In genomic region chr3:3110749-3111361, GRCh38 we compare ENCODE assay signal across 12 cellular contexts. TPM values are rescaled to one million over a fixed set of nuclear protein-coding genes. Genes with fewer than 3 reads are reported as not detected.
DNase-seq lines count a peak whose midpoint lies in the region; ATAC-seq and TF ChIP-seq lines count a peak whose summit lies in the region.
"Had no signal": no experiment of that assay in that cellular context is flagged by ENCODE, and none has a peak within 500 bp of the region (broad histone marks: within the 10 kb centered on the region; RNA-seq: fewer than 3 reads in every experiment).

No MANE protein-coding gene starts in this region.

- H4K20me1 ChIP-seq in DOHH2 (ENCODE audit: control insufficient read depth, insufficient read depth, low read depth, low read length), result no peaks in the 10 kb centered on the region
- no peaks in the 10 kb centered on the region for H4K20me1 ChIP-seq in PC-9 (ENCODE audit: insufficient read depth)

- CTCF ChIA-PET in PC-9 (lab: Charles Lee), result no interaction called here

- peaks cover 3% of the 10 kb centered on the region for H3K27me3 Mint-ChIP-seq in memory B cell
- H3K27me3 Mint-ChIP-seq in T-helper 2 cell treated with Interferon-gamma antibody and Interleukin-4, amounts not matched to agents 5 μg/mL and 100 μg/mL, for 36 hours (ENCODE audit: low read depth), result peaks cover 10% of the 10 kb centered on the region

- peaks cover 10% of the 10 kb centered on the region; the same call in 1 of the 2 replicates for H3K27me3 ChIP-seq in DOHH2 (ENCODE audit: control insufficient read depth, low read length)
- H3K27me3 ChIP-seq in PC-9 (ENCODE audit: insufficient read depth, low read depth), result no peaks in the 10 kb centered on the region
- H3K27me3 ChIP-seq: brain microvascular endothelial cell had no signal

- H3K27ac ChIP-seq in DOHH2 (ENCODE audit: low read depth, low read length) (0 out of 2 replicates have a peak overlapping the region, but pooled peaks have one; percentile 10), PC-9 (no peak overlapping the region)
- H3K27ac ChIP-seq: brain microvascular endothelial cell had no signal

- peak overlapping the region; percentile 64 for H3K4me3 ChIP-seq in DOHH2 (ENCODE audit: low read length)
- no peak overlapping the region for H3K4me3 ChIP-seq in PC-9

- ATAC-seq in GM21390 (IDR thresholded peaks at IDR 0.05; ENCODE audit: unreplicated experiment) (peak; percentile 41), memory B cell (ENCODE audit: low read depth) (no peak), HG03469 (IDR thresholded peaks at IDR 0.05; ENCODE audit: unreplicated experiment) (no peak)

- no peaks in the 10 kb centered on the region for H3F3A ChIP-seq in DOHH2 (ENCODE audit: control insufficient read depth, insufficient read depth)
- H3F3A ChIP-seq in PC-9 (ENCODE audit: insufficient read depth, low read depth), result no peaks in the 10 kb centered on the region

- TF ChIP-seq CTCF in DOHH2 (IDR thresholded peaks at IDR 0.05; ENCODE audit: low read depth, low read length, poor library complexity, severe bottlenecking) (no peak), PC-9 (conservative IDR thresholded peaks at IDR 0.05) (no peak)

- peaks cover 1% of the 10 kb centered on the region for H3K36me3 Mint-ChIP-seq in memory B cell
- H3K36me3 Mint-ChIP-seq in T-helper 2 cell treated with Interferon-gamma antibody and Interleukin-4, amounts not matched to agents 5 μg/mL and 100 μg/mL, for 36 hours (ENCODE audit: low read depth), result no peaks in the 10 kb centered on the region

- H3K4me2 ChIP-seq in DOHH2 (ENCODE audit: low read length) (peak overlapping the region; percentile 79), PC-9 (no peak overlapping the region)

- POLR2A ChIA-PET in PC-9 (lab: Charles Lee; ENCODE audit: unreplicated experiment), result no interaction called here

- H2AFZ ChIP-seq in PC-9, result no peak overlapping the region

- H3K4me1 Mint-ChIP-seq in memory B cell, result peaks cover 21% of the 10 kb centered on the region
- H3K4me1 Mint-ChIP-seq in T-helper 2 cell treated with Interferon-gamma antibody and Interleukin-4, amounts not matched to agents 5 μg/mL and 100 μg/mL, for 36 hours (ENCODE audit: low read depth), result peaks cover 5% of the 10 kb centered on the region

- no peaks in the 10 kb centered on the region for H3K9me3 Mint-ChIP-seq in memory B cell
- H3K9me3 Mint-ChIP-seq in T-helper 2 cell treated with Interferon-gamma antibody and Interleukin-4, amounts not matched to agents 5 μg/mL and 100 μg/mL, for 36 hours, result no peaks in the 10 kb centered on the region

- peak overlapping the region; percentile 95 for H3K27ac Mint-ChIP-seq in memory B cell
- no peak overlapping the region for H3K27ac Mint-ChIP-seq in T-helper 2 cell treated with Interferon-gamma antibody and Interleukin-4, amounts not matched to agents 5 μg/mL and 100 μg/mL, for 36 hours

- peak; percentile 16 to 55 for DNase-seq in PC-9
- DNase-seq in memory B cell (ENCODE audit: low spot score in 2 of 2), result peak in 1 of 2 donors; percentile 14
- no peak for DNase-seq in T-helper 2 cell treated with Interferon-gamma antibody and Interleukin-4, amounts not matched to agents 5 μg/mL and 100 μg/mL, for 36 hours (ENCODE audit: low spot score)
- no peak for DNase-seq in NCI-H2171 treated with DMSO at 0.1 percent for 48 hours (lab: John Stamatoyannopoulos, UW)
- DNase-seq: brain microvascular endothelial cell; glutamatergic neuron; Karpas-422; SIG-M5; stimulated activated CD4-positive, alpha-beta T cell treated with anti-CD3 and anti-CD28 coated beads, Interleukin-4, amount 100 ng/mL, for 4 hours had no signal

- H3K9me3 ChIP-seq in DOHH2 (ENCODE audit: control insufficient read depth, insufficient read depth, low read length) (no peaks in the 10 kb centered on the region), PC-9 (ENCODE audit: insufficient read depth, low read depth) (no peaks in the 10 kb centered on the region)

- H3K36me3 ChIP-seq in DOHH2 (ENCODE audit: control insufficient read depth, low read length) (no peaks in the 10 kb centered on the region), PC-9 (ENCODE audit: low read depth) (no peaks in the 10 kb centered on the region)
- H3K36me3 ChIP-seq: brain microvascular endothelial cell had no signal

- intact Hi-C loops in PC-9 (cut with micrococcal nuclease; ENCODE audit: unreplicated experiment), result no loop called here

- peak overlapping the region; percentile 74 for H3K4me3 Mint-ChIP-seq in memory B cell
- H3K4me3 Mint-ChIP-seq in T-helper 2 cell treated with Interferon-gamma antibody and Interleukin-4, amounts not matched to agents 5 μg/mL and 100 μg/mL, for 36 hours, result no peak overlapping the region

- H3K4me1 ChIP-seq in DOHH2 (ENCODE audit: control insufficient read depth, low read length) (peaks cover 39% of the 10 kb centered on the region), PC-9 (replicated peaks; ENCODE audit: insufficient read depth) (no peaks in the 10 kb centered on the region)

- no TSS peak for BruUV-seq in PC-9 (replicated peaks; lab: Mats Ljungman, UMichigan)

- H3K79me2 ChIP-seq in DOHH2 (ENCODE audit: control insufficient read depth, low read length) (no peaks in the 10 kb centered on the region), PC-9 (ENCODE audit: low read depth) (no peaks in the 10 kb centered on the region)

- H3K9me2 ChIP-seq in DOHH2 (replicated peaks; ENCODE audit: control insufficient read depth, low read length) (no peaks in the 10 kb centered on the region), PC-9 (ENCODE audit: insufficient read depth) (no peaks in the 10 kb centered on the region)

RNA-seq across cellular contexts. Expression of gene IL5RA, which starts 0.7 kb away (rescaled TPM):
- not detected in 2 replicates for total RNA-seq in PC-9 (2021)

RNA-seq across cellular contexts. Expression of gene TRNT1, which starts 15.9 kb away (rescaled TPM):
- 21.2 and 22.5 TPM in 2 replicates for total RNA-seq in PC-9 (2021)

Comparison
In these comparisons a context has a peak if more than half of its experiments do, and no peak if none do; other contexts are left out.
1. DNase-seq: peak in PC-9 (2 of 2); none in T-helper 2 cell treated with Interferon-gamma antibody and Interleukin-4, amounts not matched to agents 5 μg/mL and 100 μg/mL, for 36 hours (single experiment) and NCI-H2171 treated with DMSO at 0.1 percent for 48 hours (single experiment).